In genomic region chr5:107735558-107735957, GRCh38 we compare ENCODE assay signal across 30 cellular contexts.
"Had no signal": no experiment of that assay in that cellular context is flagged by ENCODE, and none has a peak within 500 bp of the region (broad histone marks: within the 10 kb centered on the region; RNA-seq: fewer than 3 reads in every experiment).

No MANE protein-coding gene starts in this region.

- H3K27ac ChIP-seq: adrenal gland, ascending aorta, body of pancreas, brain microvascular endothelial cell, breast epithelium, cardiac muscle cell had no signal

- H3K27me3 ChIP-seq: adrenal gland, ascending aorta, body of pancreas, brain microvascular endothelial cell, breast epithelium, cardiac muscle cell had no signal

- H3K9me3 ChIP-seq: adrenal gland, ascending aorta, body of pancreas, breast epithelium had no signal

- H3K4me3 ChIP-seq: adrenal gland, ascending aorta, body of pancreas, breast epithelium, cardiac muscle cell had no signal

- DNase-seq: activated effector memory CD4-positive, alpha-beta T cell treated with anti-CD3 and anti-CD28 coated beads, Interleukin-2, amount 50 U/mL, for 16 hours; activated effector memory CD4-positive, alpha-beta T cell treated with Interleukin-2 at 50 U/mL for 16 hours; activated gamma-delta T cell; activated gamma-delta T cell treated with Interleukin-2 at 50 U/mL for 16 hours; activated naive CD4-positive, alpha-beta T cell; activated naive CD4-positive, alpha-beta T cell treated with anti-CD3 and anti-CD28 coated beads for 36 hours; activated naive CD4-positive, alpha-beta T cell treated with anti-CD3 and anti-CD28 coated beads, Interleukin-2, amount 10 ng/mL, durations not matched to agents 7 days and 5 days; activated naive CD4-positive, alpha-beta T cell treated with anti-CD3 and anti-CD28 coated beads, Interleukin-2, amount 50 U/mL, for 16 hours; activated naive CD4-positive, alpha-beta T cell treated with Interleukin-2 at 50 U/mL for 16 hours; activated naive CD8-positive, alpha-beta T cell treated with anti-CD3 and anti-CD28 coated beads for 36 hours; activated naive CD8-positive, alpha-beta T cell treated with anti-CD3 and anti-CD28 coated beads, Interleukin-2, amount 10 ng/mL, durations not matched to agents 7 days and 5 days; activated naive CD8-positive, alpha-beta T cell treated with anti-CD3 and anti-CD28 coated beads, Interleukin-2, amount 50 U/mL, for 24 hours; activated T-cell treated with anti-CD3 and anti-CD28 coated beads, Interleukin-2, amount 50 U/mL, for 1 hour; activated T-cell treated with anti-CD3 and anti-CD28 coated beads, Interleukin-2, amount 50 U/mL, for 24 hours; activated T-cell treated with anti-CD3 and anti-CD28 coated beads, Interleukin-2, amount 50 U/mL, for 4 hours; activated T-cell treated with anti-CD3 and anti-CD28 coated beads, Interleukin-2, amount 50 U/mL, for 48 hours; activated T-cell treated with anti-CD3 and anti-CD28 coated beads, Interleukin-2, amount 50 U/mL, for 72 hours; adrenal gland; amniotic stem cell; amygdala; anterior cingulate cortex; aorta; body of pancreas; brain microvascular endothelial cell; caudate nucleus; central memory CD4-positive, alpha-beta T cell; cerebellar nuclear complex had no signal

- H3K36me3 ChIP-seq: adrenal gland, ascending aorta, brain microvascular endothelial cell, breast epithelium, cardiac muscle cell had no signal
